Comparison of ENCODE assay signal across 8 cellular contexts in the genomic region with DNA sequence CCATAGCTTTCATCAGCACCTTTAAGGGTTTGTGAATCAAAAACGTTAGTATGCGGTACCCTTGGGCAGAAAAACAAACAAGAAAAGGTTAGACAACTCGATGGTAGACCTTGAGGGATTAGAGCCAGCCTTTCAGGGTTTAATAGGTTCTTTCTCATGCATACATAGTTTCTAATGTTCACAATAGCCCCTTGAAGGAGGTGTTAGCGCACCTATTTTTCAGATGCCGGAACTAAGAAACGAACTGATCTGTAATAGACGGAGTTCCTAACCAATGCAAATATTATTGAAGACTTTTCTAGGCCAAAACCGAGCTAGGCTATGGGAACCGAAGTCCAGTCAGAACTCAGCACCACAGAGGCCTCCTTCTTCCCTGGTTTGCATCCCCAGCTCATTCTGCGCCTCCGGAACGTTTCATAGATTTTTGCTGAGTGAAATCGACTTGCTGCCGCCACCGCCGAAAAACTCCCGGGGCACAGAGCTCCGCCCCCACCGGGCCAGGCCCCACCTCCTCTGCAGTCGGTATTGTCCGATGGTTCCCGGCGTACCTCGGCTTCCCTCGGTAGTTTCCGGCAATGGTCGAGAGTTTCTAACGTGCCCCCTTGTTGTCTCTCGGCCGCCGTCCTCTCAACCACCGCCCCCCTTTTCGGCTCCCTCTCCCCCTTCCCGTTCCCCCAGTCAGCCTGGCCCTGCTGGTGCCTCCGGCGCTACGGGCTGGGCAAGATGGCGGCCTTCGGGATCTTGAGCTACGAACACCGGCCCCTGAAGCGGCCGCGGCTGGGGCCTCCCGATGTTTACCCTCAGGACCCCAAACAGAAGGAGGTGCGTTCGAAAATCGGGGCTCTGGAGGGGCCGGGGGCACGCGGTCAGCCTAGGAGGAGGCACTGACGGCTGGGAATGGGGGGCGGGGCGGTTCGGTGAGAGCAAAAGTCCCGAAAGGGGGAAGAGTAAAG. TPM values are rescaled to one million over a fixed set of nuclear protein-coding genes. Genes with fewer than 3 reads are reported as not detected.
DNase-seq lines count a peak whose midpoint lies in the region; ATAC-seq and TF ChIP-seq lines count a peak whose summit lies in the region.

A gene (plus strand): TSS at position 565 of the 953 bp plus-strand sequence. CDS start 159 bp downstream, at position 724.

- TF ChIP-seq CTCF in hepatocyte (IDR thresholded peaks at IDR 0.05; ENCODE audit: poor library complexity) = no peak

- intact Hi-C loops in aorta (cut with DNase I) = no loop called here

- no peaks in the 10 kb centered on the region for H3K36me3 ChIP-seq in hepatocyte (replicated peaks; ENCODE audit: insufficient read depth, low read depth)
- H3K36me3 ChIP-seq in aorta (ENCODE audit: control insufficient read depth in 1 of 2, insufficient read depth in 2 of 2, low read length in 1 of 2) = peaks cover 2 to 6% of the 10 kb centered on the region in 2 donors

- DNase-seq in NCI-H1930 (lab: John Stamatoyannopoulos, UW) = peak; percentile 1 to 3
- peak; percentile 69 for DNase-seq in T1000 (lab: John Stamatoyannopoulos, UW)
- DNase-seq in astrocyte of the hippocampus (ENCODE audit: low read depth, low spot score) = peak; percentile 90
- DNase-seq in hepatocyte (ENCODE audit: low spot score) = peak; percentile 88
- peak; percentile 78 for DNase-seq in retina
- peak; percentile 88 to 93 for DNase-seq in aorta

- no peaks in the 10 kb centered on the region for H3K9me3 ChIP-seq in hepatocyte (ENCODE audit: low read depth)
- no peaks in the 10 kb centered on the region for H3K9me3 ChIP-seq in aorta (ENCODE audit: control insufficient read depth, low read length)

- no peaks in the 10 kb centered on the region for H3K27me3 ChIP-seq in hepatocyte
- H3K27me3 ChIP-seq in aorta (ENCODE audit: control insufficient read depth in 1 of 2, insufficient read depth in 2 of 2, low read length in 1 of 2) = no peaks in the 10 kb centered on the region

- no peaks in the 10 kb centered on the region for H4K20me1 ChIP-seq in hepatocyte (ENCODE audit: insufficient read depth, poor library complexity, severe bottlenecking)

- peak within 1 kb of the TSS; percentile 76 for H3K4me2 ChIP-seq in hepatocyte

- H3K27ac ChIP-seq in hepatocyte (peak within 1 kb of the TSS; percentile 93), aorta (ENCODE audit: low read depth in 1 of 2, low read length in 2 of 2) (no peak within 1 kb of the TSS)

- H3K4me1 ChIP-seq in hepatocyte (ENCODE audit: insufficient read depth) (no peaks in the 10 kb centered on the region), aorta (ENCODE audit: control insufficient read depth in 1 of 2, insufficient read depth in 2 of 2, low read length in 2 of 2) (no peaks in the 10 kb centered on the region)

- 34% methylated on average over 21 of the region's 56 CpGs for WGBS in hepatocyte (ENCODE audit: low lambda C conversion rate, missing lambda C conversion rate)
- WGBS in aorta, 2 donors = 1 to 28% methylated on average over 56 of the region's 56 CpGs

- peak within 1 kb of the TSS; percentile 66 for H3K4me3 ChIP-seq in hepatocyte
- peak within 1 kb of the TSS; percentile 37 to 79 for H3K4me3 ChIP-seq in aorta (ENCODE audit: low read length in 2 of 2)

- H2AFZ ChIP-seq in hepatocyte = peak within 1 kb of the TSS; percentile 87

- ATAC-seq in GM18498 (IDR thresholded peaks at IDR 0.05; ENCODE audit: unreplicated experiment) = peak; percentile 95
- peak; percentile 87 for ATAC-seq in HG02884 (IDR thresholded peaks at IDR 0.05; ENCODE audit: unreplicated experiment)
- peak; percentile 93 for ATAC-seq in aorta (ENCODE audit: low FRiP score)

- H3K79me2 ChIP-seq in hepatocyte = peaks cover 8% of the 10 kb centered on the region

- no peaks in the 10 kb centered on the region for H3K9me2 ChIP-seq in hepatocyte (replicated peaks; ENCODE audit: insufficient read depth)

RNA-seq across cellular contexts. Expression of the gene that starts here (rescaled TPM):
- total RNA-seq in hepatocyte = 24.9 and 32.7 TPM in 2 replicates
- 12.9 and 15.7 TPM in 2 replicates for polyA plus RNA-seq in hepatocyte
- 10 to 100 TPM; 51.5 to 68.4 TPM for total RNA-seq in aorta
- 10 to 100 TPM in 1 of 2 donors, 1 to 10 TPM in 1; 5.0 to 14.6 TPM for polyA plus RNA-seq in aorta

Comparison
In these comparisons a context has a peak if more than half of its experiments do, and no peak if none do; other contexts are left out.
1. DNase-seq: peak in every context shown above with its lines; median percentile 90 in aorta; 90 in astrocyte of the hippocampus; 88 in hepatocyte; 78 in retina; 69 in T1000; 2 in NCI-H1930.